Comparison of ENCODE assay signal across 22 cellular contexts in the genomic region with DNA sequence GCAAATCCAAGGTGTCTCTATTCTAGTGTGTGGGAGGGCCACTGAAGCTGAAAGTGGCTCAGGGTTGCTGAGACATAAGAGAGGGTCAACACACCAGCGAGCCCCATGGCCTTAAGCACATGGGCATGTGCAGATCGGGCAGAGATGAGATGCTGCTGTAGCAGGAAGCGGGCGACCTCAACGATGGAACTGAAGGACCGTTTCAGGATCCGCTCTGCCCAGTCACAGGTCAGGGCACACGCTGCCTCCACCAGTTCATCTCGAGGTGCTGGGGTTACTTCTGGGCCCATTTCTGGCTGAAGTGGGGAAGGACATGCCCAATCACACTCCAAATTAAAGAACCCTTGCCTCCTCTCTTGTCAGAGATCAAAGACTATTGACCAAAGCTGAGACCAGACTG. TPM values are rescaled to one million over a fixed set of nuclear protein-coding genes. Genes with fewer than 3 reads are reported as not detected.
DNase-seq lines count a peak whose midpoint lies in the region; ATAC-seq and TF ChIP-seq lines count a peak whose summit lies in the region.
"Had no signal": no experiment of that assay in that cellular context is flagged by ENCODE, and none has a peak within 500 bp of the region (broad histone marks: within the 10 kb centered on the region; RNA-seq: fewer than 3 reads in every experiment).

No MANE protein-coding gene starts in this region.

- no peaks in the 10 kb centered on the region for H3K27me3 ChIP-seq in Loucy (ENCODE audit: insufficient read depth, low read length, poor library complexity, severe bottlenecking)
- H3K27me3 ChIP-seq: BE2C, foreskin keratinocyte, hepatocyte, stomach, tibial nerve had no signal

- peaks cover 27% of the 10 kb centered on the region for H4K20me1 ChIP-seq in Loucy (ENCODE audit: insufficient read depth, low read length, poor library complexity, severe bottlenecking)

- TF ChIP-seq CTCF in Loucy (conservative IDR thresholded peaks at IDR 0.05; ENCODE audit: low read length) (no peak), chondrocyte (IDR thresholded peaks at IDR 0.05) (no peak), nephron progenitor cell (IDR thresholded peaks at IDR 0.05) (no peak)

- H3K9me3 ChIP-seq in Loucy (ENCODE audit: insufficient read depth, low read depth, low read length) = no peaks in the 10 kb centered on the region
- H3K9me3 ChIP-seq: BE2C, stomach, tibial nerve had no signal

- peaks cover 34% of the 10 kb centered on the region for H3K4me1 Mint-ChIP-seq in T-helper 2 cell treated with Interferon-gamma antibody and Interleukin-4, amounts not matched to agents 5 μg/mL and 100 μg/mL, for 36 hours (ENCODE audit: low read depth)
- peaks cover 30% of the 10 kb centered on the region for H3K4me1 Mint-ChIP-seq in chondrocyte (ENCODE audit: low read depth)
- peaks cover 69% of the 10 kb centered on the region for H3K4me1 Mint-ChIP-seq in nephron progenitor cell

- no peak overlapping the region for H3K9ac ChIP-seq in Loucy (ENCODE audit: low read depth, low read length, poor library complexity, severe bottlenecking)

- DNase-seq in T-helper 2 cell treated with Interferon-gamma antibody and Interleukin-4, amounts not matched to agents 5 μg/mL and 100 μg/mL, for 36 hours (ENCODE audit: low spot score) = no peak
- DNase-seq in T-helper 2 cell = no peak
- no peak for DNase-seq in chondrocyte (ENCODE audit: low spot score)
- DNase-seq in nephron progenitor cell = no peak
- no peak for DNase-seq in left ventricle myocardium superior
- no peak for DNase-seq in nucleus accumbens (lab: John Stamatoyannopoulos, UW)
- DNase-seq: 8988T; activated CD4-positive, alpha-beta T cell treated with anti-CD3 and anti-CD28 coated beads for 36 hours; activated naive CD4-positive, alpha-beta T cell treated with Interleukin-2 at 50 U/mL for 16 hours; BE2C; effector CD4-positive, alpha-beta T cell; foreskin keratinocyte; NCI-H1092 treated with DMSO at 0.1 percent for 48 hours; NCI-H2029 treated with DMSO at 0.1 percent for 48 hours; NCI-H345; stimulated activated CD4-positive, alpha-beta T cell treated with anti-CD3 and anti-CD28 coated beads, Interleukin-4, amount 100 ng/mL, for 1 hour; stomach had no signal

- no peaks in the 10 kb centered on the region for H3K27me3 Mint-ChIP-seq in T-helper 2 cell treated with Interferon-gamma antibody and Interleukin-4, amounts not matched to agents 5 μg/mL and 100 μg/mL, for 36 hours (ENCODE audit: low read depth)
- H3K27me3 Mint-ChIP-seq in chondrocyte (ENCODE audit: low read depth) = no peaks in the 10 kb centered on the region
- H3K27me3 Mint-ChIP-seq in nephron progenitor cell (ENCODE audit: low read depth, poor library complexity) = no peaks in the 10 kb centered on the region
- H3K27me3 Mint-ChIP-seq: activated CD4-positive, alpha-beta T cell treated with anti-CD3 and anti-CD28 coated beads for 36 hours had no signal

- ATAC-seq in left ventricle myocardium superior (no peak), GM21423 (IDR thresholded peaks at IDR 0.05; ENCODE audit: unreplicated experiment) (no peak)
- ATAC-seq: activated CD4-positive, alpha-beta T cell treated with anti-CD3 and anti-CD28 coated beads for 36 hours; foreskin keratinocyte had no signal

- H3K27ac Mint-ChIP-seq in T-helper 2 cell treated with Interferon-gamma antibody and Interleukin-4, amounts not matched to agents 5 μg/mL and 100 μg/mL, for 36 hours = peak overlapping the region; percentile 5
- H3K27ac Mint-ChIP-seq in chondrocyte (ENCODE audit: unreplicated experiment) = peak overlapping the region; percentile 43
- peak overlapping the region; percentile 94 for H3K27ac Mint-ChIP-seq in nephron progenitor cell

- H3K36me3 ChIP-seq in Loucy (ENCODE audit: insufficient read depth, low read length) = peaks cover 28% of the 10 kb centered on the region; the same call in 1 of the 2 replicates

- H3K9me2 ChIP-seq in Loucy (replicated peaks; ENCODE audit: low read depth, low read length) = no peaks in the 10 kb centered on the region

- intact Hi-C loops in left ventricle myocardium superior (cut with micrococcal nuclease) = loop anchor here (10.0 kb wide), 1 partner anchor 51 kb away; the partner anchor contains the start of gene PSMB4

- no peak overlapping the region for H3K4me3 Mint-ChIP-seq in T-helper 2 cell treated with Interferon-gamma antibody and Interleukin-4, amounts not matched to agents 5 μg/mL and 100 μg/mL, for 36 hours
- H3K4me3 Mint-ChIP-seq in chondrocyte (ENCODE audit: unreplicated experiment) (no peak overlapping the region), nephron progenitor cell (no peak overlapping the region)
- H3K4me3 Mint-ChIP-seq: activated CD4-positive, alpha-beta T cell treated with anti-CD3 and anti-CD28 coated beads for 36 hours had no signal

- H3K4me1 ChIP-seq in Loucy (ENCODE audit: insufficient read depth, low read length, poor library complexity, severe bottlenecking) = peaks cover 31% of the 10 kb centered on the region

- H3K4me3 ChIP-seq in Loucy (ENCODE audit: low read length, poor library complexity, severe bottlenecking) = no peak overlapping the region
- H3K4me3 ChIP-seq: hepatocyte, stomach, tibial nerve had no signal

- H3F3A ChIP-seq in Loucy (ENCODE audit: low read depth) = peaks cover 12% of the 10 kb centered on the region

- peaks cover 43% of the 10 kb centered on the region for H3K36me3 Mint-ChIP-seq in T-helper 2 cell treated with Interferon-gamma antibody and Interleukin-4, amounts not matched to agents 5 μg/mL and 100 μg/mL, for 36 hours (ENCODE audit: low read depth)
- H3K36me3 Mint-ChIP-seq in chondrocyte (ENCODE audit: low read depth) (peaks cover 14% of the 10 kb centered on the region), nephron progenitor cell (ENCODE audit: low read depth) (peaks cover 39% of the 10 kb centered on the region)

- H3K4me2 ChIP-seq in Loucy (ENCODE audit: low read depth, low read length, poor library complexity, severe bottlenecking) = peak overlapping the region; percentile 97
- H3K4me2 ChIP-seq: hepatocyte had no signal

- peaks cover 34% of the 10 kb centered on the region for H3K79me2 ChIP-seq in Loucy (ENCODE audit: insufficient read depth, low read length)

- H3K9me3 Mint-ChIP-seq in T-helper 2 cell treated with Interferon-gamma antibody and Interleukin-4, amounts not matched to agents 5 μg/mL and 100 μg/mL, for 36 hours = no peaks in the 10 kb centered on the region
- H3K9me3 Mint-ChIP-seq in chondrocyte (ENCODE audit: low read depth) (no peaks in the 10 kb centered on the region), nephron progenitor cell (no peaks in the 10 kb centered on the region)

- H2AFZ ChIP-seq in Loucy (ENCODE audit: low read length) = no peak overlapping the region
- H2AFZ ChIP-seq: hepatocyte had no signal

RNA-seq across cellular contexts. Expression of gene RFX5, which starts 3.5 kb away (rescaled TPM):
- 30.0 to 64.7 TPM (median 31.8 TPM) in 3 replicates for total RNA-seq in chondrocyte
- 21.1 TPM for total RNA-seq in left ventricle myocardium superior

RNA-seq across cellular contexts. Expression of gene PI4KB, which starts 16.4 kb away (rescaled TPM):
- total RNA-seq in chondrocyte = 51.4 to 73.2 TPM (median 54.7 TPM) in 3 replicates
- total RNA-seq in left ventricle myocardium superior = 46.8 TPM

RNA-seq across cellular contexts. Expression of gene SELENBP1, which starts 28.9 kb away (rescaled TPM):
- total RNA-seq in chondrocyte (5.7 to 11.1 TPM (median 8.9 TPM) in 3 replicates), left ventricle myocardium superior (99.1 TPM)
- total RNA-seq: activated CD4-positive, alpha-beta T cell treated with anti-CD3 and anti-CD28 coated beads for 36 hours; OCI-LY7 had no signal

RNA-seq across cellular contexts. Expression of gene PSMB4, which starts 55.8 kb away (rescaled TPM):
- total RNA-seq in chondrocyte (229 to 257 TPM (median 236 TPM) in 3 replicates), left ventricle myocardium superior (175 TPM)

Comparison
In these comparisons a context has a peak if more than half of its experiments do, and no peak if none do; other contexts are left out.
1. H3K27ac Mint-ChIP-seq: peak in every context shown above with its lines; median percentile 94 in nephron progenitor cell; 43 in chondrocyte; 5 in T-helper 2 cell treated with Interferon-gamma antibody and Interleukin-4, amounts not matched to agents 5 μg/mL and 100 μg/mL, for 36 hours.